ENCODE assay signal across 10 cellular contexts in genomic region chr1:25099343-25099951, GRCh38.
DNase-seq lines count a peak whose midpoint lies in the region; ATAC-seq, FAIRE-seq and TF ChIP-seq lines count a peak whose summit lies in the region.
"Had no signal": no experiment of that assay in that cellular context is flagged by ENCODE, and none has a peak within 500 bp of the region (broad histone marks: within the 10 kb centered on the region; RNA-seq: fewer than 3 reads in every experiment).

No MANE protein-coding gene starts in this region.

- H3K79me2 ChIP-seq in HepG2 (ENCODE audit: insufficient read depth, low read length), result no peaks in the 10 kb centered on the region

- DNase-seq in CMK (ENCODE audit: low read depth) (peak; percentile 54), KBM-7 (peak; percentile 92), SW480 (ENCODE audit: low spot score) (peak; percentile 86), HepG2 (ENCODE audit: low spot score) (peak; percentile 13), 8988T (no peak), HFFc6 (no peak), T-helper 9 cell (no peak)

- POLR2A ChIA-PET in HepG2 (lab: Yijun Ruan, JAX), result no interaction called here

- peaks cover 22% of the 10 kb centered on the region for H3K4me1 Mint-ChIP-seq in HFFc6 (ENCODE audit: low read depth)

- BruUV-seq in HepG2 (replicated peaks; lab: Mats Ljungman, UMichigan), result no TSS peak

- no peak for TF ChIP-seq POLR2A in HepG2 (IDR thresholded peaks at IDR 0.05; ENCODE audit: insufficient read depth in 1 of 2, low read depth in 2 of 2, low read length in 2 of 2)

- H3K27me3 Mint-ChIP-seq in HFFc6 (ENCODE audit: insufficient read depth), result peaks cover 20% of the 10 kb centered on the region

- CTCF ChIA-PET in HepG2 (lab: Yijun Ruan, JAX; ENCODE audit: low intra/inter-chr PET ratio, low total read pairs), result no interaction called here

- ATAC-seq in HepG2 (peak; percentile 76), GM18870 (IDR thresholded peaks at IDR 0.05; ENCODE audit: unreplicated experiment) (no peak)

- peak overlapping the region; percentile 33; the same call in 1 of the 2 replicates for H3K4me2 ChIP-seq in HepG2 (ENCODE audit: low read depth, low read length)

- no peaks in the 10 kb centered on the region for H3K9me3 ChIP-seq in HepG2 (ENCODE audit: low read length)

- TF ChIP-seq EP300 in HepG2 (IDR thresholded peaks at IDR 0.05; ENCODE audit: low read depth in 2 of 2, low read length in 2 of 2) (no peak), HepG2 (CRISPR knock-in tag; IDR thresholded peaks at IDR 0.05; ENCODE audit: borderline replicate concordance) (no peak)

- TF ChIP-seq RAD21 in HepG2 (CRISPR knock-in tag; IDR thresholded peaks at IDR 0.05), result no peak

- H3K4me1 ChIP-seq in HepG2 (ENCODE audit: insufficient read depth, low read length), result peaks cover 20% of the 10 kb centered on the region

- no peak overlapping the region for H2AFZ ChIP-seq in HepG2 (ENCODE audit: low read length)

- H3K27me3 ChIP-seq in HepG2 (ENCODE audit: control insufficient read depth in 1 of 2, insufficient read depth in 2 of 2, low read length in 2 of 2), result peaks cover 0 to 36% of the 10 kb centered on the region in 2 experiments; a peak in 3 of 5 replicates

- peaks cover 13% of the 10 kb centered on the region for H3K9me3 Mint-ChIP-seq in HFFc6

- H3K4me3 ChIP-seq in HepG2 (replicated peaks in 1 of 3; ENCODE audit: insufficient read depth in 1 of 3, low read depth in 2 of 3, low read length in 3 of 3), result no peak overlapping the region
- H3K4me3 ChIP-seq: skin epidermis had no signal

- TF ChIP-seq CTCF in HepG2 (CRISPR knock-in tag; IDR thresholded peaks at IDR 0.05), result peak; percentile 23; the same call in 1 of the 2 replicates
- no peak for TF ChIP-seq CTCF in HFFc6 (IDR thresholded peaks at IDR 0.05)

- no peak overlapping the region for H3K27ac Mint-ChIP-seq in HFFc6

- FAIRE-seq in HepG2 (lab: Jason Lieb, UNC), result no peak

- 1% methylated on average over 11 of the region's 11 CpGs for WGBS in HepG2 (ENCODE audit: low lambda C conversion rate)

- in situ Hi-C loops in KBM-7 (cut with MboI; ENCODE audit: low pct_unique_long_range_greater_than_20kb, low sequenced_read_pairs), result no loop called here
- in situ Hi-C loops in HepG2 (cut with HindIII; ENCODE audit: extremely low pct_ligation_motif_present, low pct_unique_long_range_greater_than_20kb), result no loop called here

- intact Hi-C loops in HepG2 (cut with micrococcal nuclease; ENCODE audit: unreplicated experiment), result no loop called here

- 0 out of 2 replicates have a peak, but pooled peaks cover 13% of the 10 kb centered on the region for H3K36me3 Mint-ChIP-seq in HFFc6 (ENCODE audit: low read depth)

- no peaks in the 10 kb centered on the region for H4K20me1 ChIP-seq in HepG2 (ENCODE audit: insufficient read depth, low read length)

- H3K4me3 Mint-ChIP-seq in HFFc6, result no peak overlapping the region

- no peak overlapping the region for H3K27ac ChIP-seq in HepG2 (ENCODE audit: extremely low read length, insufficient read depth, low read length)
- H3K27ac ChIP-seq: epithelial cell of prostate had no signal

- no peak overlapping the region for H3K9ac ChIP-seq in HepG2 (ENCODE audit: insufficient read depth, low read depth, low read length)

- no peaks in the 10 kb centered on the region for H3K36me3 ChIP-seq in HepG2 (replicated peaks in 1 of 2; ENCODE audit: control insufficient read depth in 1 of 2, insufficient read depth in 2 of 2, low read length in 2 of 2)

TF ChIP-seq in HepG2, 621 proteins besides CTCF, POLR2A, EP300 and RAD21 (continues in another document):
- TF ChIP-seq RORA (CRISPR knock-in tag; IDR thresholded peaks at IDR 0.05) (no peak), FOXA3 (CRISPR knock-in tag; IDR thresholded peaks at IDR 0.05) (0 out of 2 replicates have a peak, but pooled peaks have one; percentile 31), ZNF609 (CRISPR knock-in tag; IDR thresholded peaks at IDR 0.05; ENCODE audit: borderline replicate concordance) (no peak), ETV5 (CRISPR knock-in tag; IDR thresholded peaks at IDR 0.05; ENCODE audit: borderline replicate concordance) (0 out of 2 replicates have a peak, but pooled peaks have one; percentile 15), ZNF598 (CRISPR knock-in tag; IDR thresholded peaks at IDR 0.05; ENCODE audit: borderline replicate concordance) (peak; percentile 37; the same call in 1 of the 2 replicates), FOXA1 (IDR thresholded peaks at IDR 0.05) (no peak), FOXA1 (CRISPR knock-in tag; IDR thresholded peaks at IDR 0.05) (peak; percentile 40; the same call in 1 of the 2 replicates), BRD4 (CRISPR knock-in tag; IDR thresholded peaks at IDR 0.05) (no peak), SNAI1 (CRISPR knock-in tag; IDR thresholded peaks at IDR 0.05; ENCODE audit: borderline replicate concordance) (no peak), ZNF383 (CRISPR knock-in tag; IDR thresholded peaks at IDR 0.05; ENCODE audit: borderline replicate concordance) (no peak), RARG (CRISPR knock-in tag; IDR thresholded peaks at IDR 0.05; ENCODE audit: low read depth) (no peak), HMGXB4 (CRISPR knock-in tag; IDR thresholded peaks at IDR 0.05; ENCODE audit: borderline replicate concordance in 1 of 2, low read depth in 1 of 2) (no peak), ZNF101 (CRISPR knock-in tag; IDR thresholded peaks at IDR 0.05; ENCODE audit: borderline replicate concordance, low read depth) (no peak), PCBP2 (optimal IDR thresholded peaks at IDR 0.05; ENCODE audit: low read depth, low read length, poor library complexity, severe bottlenecking) (no peak), ZFP36L1 (CRISPR knock-in tag; IDR thresholded peaks at IDR 0.05) (no peak), PAF1 (CRISPR knock-in tag; IDR thresholded peaks at IDR 0.05) (no peak), ZBTB7A (CRISPR knock-in tag; IDR thresholded peaks at IDR 0.05) (no peak), ZNF3 (CRISPR knock-in tag; IDR thresholded peaks at IDR 0.05) (no peak), ATRX (CRISPR knock-in tag; IDR thresholded peaks at IDR 0.05; ENCODE audit: borderline replicate concordance) (no peak)

Comparison
In these comparisons a context has a peak if more than half of its experiments do, and no peak if none do; other contexts are left out.
1. DNase-seq: peak in CMK (single experiment), KBM-7 (single experiment), SW480 (single experiment) and HepG2 (single experiment); none in 8988T (single experiment), HFFc6 (single experiment) and T-helper 9 cell (single experiment).